Comparison of ENCODE assay signal across 1 cellular context in the genomic region with DNA sequence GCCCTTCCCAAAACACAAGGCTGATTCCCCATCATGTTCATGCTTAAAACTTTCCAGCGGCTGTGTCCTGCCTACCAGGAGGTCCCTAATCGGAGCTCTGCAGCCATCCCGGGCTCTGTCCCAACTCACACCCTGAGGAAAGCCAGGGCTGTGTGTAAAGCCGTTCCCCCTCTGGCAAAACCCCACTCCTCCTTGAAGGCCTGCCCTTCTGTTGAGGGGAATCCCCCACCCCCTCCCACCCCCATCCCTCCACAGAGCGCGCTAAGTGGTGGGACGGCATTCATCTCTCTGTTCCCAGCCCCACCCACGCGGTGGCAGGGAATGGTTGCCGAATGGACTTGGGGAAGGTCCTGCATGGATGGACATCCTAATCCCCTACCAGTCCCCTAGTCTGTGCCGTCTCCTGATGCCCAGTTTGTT.
TF ChIP-seq lines count a peak whose summit lies in the region.

No MANE protein-coding gene starts in this region.

TF ChIP-seq in HCT116, 20 proteins besides CTCF, POLR2A, EP300 and RAD21 (continued from another document):
- TF ChIP-seq, protein P1, sequence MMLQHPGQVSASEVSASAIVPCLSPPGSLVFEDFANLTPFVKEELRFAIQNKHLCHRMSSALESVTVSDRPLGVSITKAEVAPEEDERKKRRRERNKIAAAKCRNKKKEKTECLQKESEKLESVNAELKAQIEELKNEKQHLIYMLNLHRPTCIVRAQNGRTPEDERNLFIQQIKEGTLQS (IDR thresholded peaks at IDR 0.05) = no peak
- TF ChIP-seq, protein P2, sequence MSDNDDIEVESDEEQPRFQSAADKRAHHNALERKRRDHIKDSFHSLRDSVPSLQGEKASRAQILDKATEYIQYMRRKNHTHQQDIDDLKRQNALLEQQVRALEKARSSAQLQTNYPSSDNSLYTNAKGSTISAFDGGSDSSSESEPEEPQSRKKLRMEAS (IDR thresholded peaks at IDR 0.05) = no peak
- no peak for TF ChIP-seq EGR1 (IDR thresholded peaks at IDR 0.05; ENCODE audit: low read depth)
- no peak for TF ChIP-seq ZBTB33 (IDR thresholded peaks at IDR 0.05; ENCODE audit: extremely low read depth, insufficient replicate concordance, low read length)
- TF ChIP-seq CEBPB (IDR thresholded peaks at IDR 0.05; ENCODE audit: low read depth) = no peak
- TF ChIP-seq ELF1 (IDR thresholded peaks at IDR 0.05; ENCODE audit: borderline replicate concordance, low read depth) = no peak
- TF ChIP-seq SIN3A (IDR thresholded peaks at IDR 0.05; ENCODE audit: low read depth) = no peak
- TF ChIP-seq EZH2phosphoT487 (IDR thresholded peaks at IDR 0.05; ENCODE audit: borderline replicate concordance) = no peak
- no peak for TF ChIP-seq SP1 (IDR thresholded peaks at IDR 0.05; ENCODE audit: low read depth)
